1 cellular context compared by ENCODE assay signal in the genomic region with DNA sequence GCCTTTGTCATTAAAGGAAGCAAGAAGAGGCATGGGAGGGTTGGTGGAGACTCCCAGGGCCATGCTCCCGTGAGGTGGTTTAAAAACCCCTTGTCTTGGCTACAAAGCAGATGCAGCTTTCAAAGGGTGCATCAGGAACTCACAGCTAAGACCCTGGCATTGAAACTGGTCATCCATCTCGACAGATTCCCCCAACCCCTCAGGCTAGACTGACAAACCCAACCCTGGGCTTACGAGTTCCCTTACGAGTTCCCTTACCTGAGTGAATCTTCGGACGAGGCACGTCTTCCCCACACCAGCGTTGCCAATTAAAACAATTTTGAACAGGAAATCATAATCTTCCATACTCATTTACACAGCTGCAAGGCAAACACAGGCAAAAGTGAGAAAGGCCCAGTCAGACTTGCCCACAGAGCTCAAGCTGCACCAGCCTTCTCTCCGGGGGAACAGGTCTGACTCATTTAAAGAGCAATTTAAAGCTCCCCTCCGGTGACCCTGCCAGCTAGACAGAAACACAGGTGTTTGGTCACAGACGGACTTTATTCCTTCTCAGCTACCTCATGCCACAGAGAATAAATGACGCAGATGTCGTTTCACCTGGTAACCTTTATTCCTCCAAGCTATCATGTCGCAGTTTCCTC.
TF ChIP-seq lines count a peak whose summit lies in the region.

No MANE protein-coding gene starts in this region.

TF ChIP-seq in HepG2, 621 proteins besides CTCF, POLR2A, EP300 and RAD21 (continued from another document):
- TF ChIP-seq ZNF687 (CRISPR knock-in tag; IDR thresholded peaks at IDR 0.05) = no peak
- TF ChIP-seq ESRRA (CRISPR knock-in tag; IDR thresholded peaks at IDR 0.05; ENCODE audit: low read depth) = no peak
- no peak for TF ChIP-seq ZNF337 (CRISPR knock-in tag; IDR thresholded peaks at IDR 0.05; ENCODE audit: borderline replicate concordance, low read depth)
- TF ChIP-seq ZFP36L2 (CRISPR knock-in tag; IDR thresholded peaks at IDR 0.05) = no peak
